Comparison of ENCODE assay signal across 8 cellular contexts in the genomic region with DNA sequence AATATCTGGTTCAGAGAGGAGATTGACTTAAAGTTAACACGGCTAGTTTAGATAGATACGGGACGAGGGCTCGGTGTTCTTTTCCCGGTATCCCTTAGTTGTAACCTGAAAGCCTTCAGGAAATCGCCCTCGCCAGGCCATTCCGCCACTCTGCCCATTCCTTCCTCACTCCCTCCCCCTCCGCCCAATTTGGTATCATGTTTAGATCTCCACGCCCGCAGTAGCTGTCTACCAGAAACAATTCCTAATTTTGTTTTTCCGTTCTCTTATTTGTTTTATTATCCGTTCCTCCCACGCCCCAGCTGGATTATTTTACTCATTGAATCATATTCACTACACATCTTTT. TPM values are rescaled to one million over a fixed set of nuclear protein-coding genes. Genes with fewer than 3 reads are reported as not detected.
DNase-seq lines count a peak whose midpoint lies in the region; ATAC-seq and TF ChIP-seq lines count a peak whose summit lies in the region.

No MANE protein-coding gene starts in this region.

- ATAC-seq in GM21786 (IDR thresholded peaks at IDR 0.05; ENCODE audit: unreplicated experiment), result peak; percentile 1
- no peak for ATAC-seq in activated naive CD8-positive, alpha-beta T cell treated with anti-CD3 and anti-CD28 coated beads, Interleukin-2, amount 50 U/mL, for 24 hours
- ATAC-seq in HG02970 (IDR thresholded peaks at IDR 0.05; ENCODE audit: low FRiP score, unreplicated experiment), result no peak

- WGBS in prostate gland, result under 1% methylated on average over 14 of the region's 14 CpGs

- no peak for TF ChIP-seq POLR2A in prostate gland (IDR thresholded peaks at IDR 0.05)

- no peaks in the 10 kb centered on the region for H3K27me3 Mint-ChIP-seq in activated naive CD8-positive, alpha-beta T cell treated with anti-CD3 and anti-CD28 coated beads, Interleukin-2, amount 50 U/mL, for 24 hours

- no peaks in the 10 kb centered on the region for H3K36me3 Mint-ChIP-seq in activated naive CD8-positive, alpha-beta T cell treated with anti-CD3 and anti-CD28 coated beads, Interleukin-2, amount 50 U/mL, for 24 hours (ENCODE audit: low read depth)

- H3K4me3 ChIP-seq in left ventricle myocardium inferior (peak overlapping the region; percentile 93), prostate gland (peak overlapping the region; percentile 82 to 91)

- H3K27me3 ChIP-seq in left ventricle myocardium inferior (ENCODE audit: low read depth) (no peaks in the 10 kb centered on the region), prostate gland (replicated peaks; ENCODE audit: insufficient read depth) (no peaks in the 10 kb centered on the region)

- peak overlapping the region; percentile 98 for H3K27ac Mint-ChIP-seq in activated naive CD8-positive, alpha-beta T cell treated with anti-CD3 and anti-CD28 coated beads, Interleukin-2, amount 50 U/mL, for 24 hours

- peak overlapping the region; percentile 97 for H3K27ac ChIP-seq in left ventricle myocardium inferior (replicated peaks)
- peak overlapping the region; percentile 95 to 96 for H3K27ac ChIP-seq in prostate gland

- H3K9me3 Mint-ChIP-seq in activated naive CD8-positive, alpha-beta T cell treated with anti-CD3 and anti-CD28 coated beads, Interleukin-2, amount 50 U/mL, for 24 hours, result no peaks in the 10 kb centered on the region

- peaks cover 6% of the 10 kb centered on the region for H3K36me3 ChIP-seq in left ventricle myocardium inferior
- H3K36me3 ChIP-seq in prostate gland, result no peaks in the 10 kb centered on the region

- H3K4me3 Mint-ChIP-seq in activated naive CD8-positive, alpha-beta T cell treated with anti-CD3 and anti-CD28 coated beads, Interleukin-2, amount 50 U/mL, for 24 hours, result peak overlapping the region; percentile 99

- intact Hi-C loops in left ventricle myocardium inferior (cut with micrococcal nuclease), result no loop called here
- intact Hi-C loops in prostate gland (cut with DNase I), result loop anchor here (2.0 kb wide), 1 partner anchor 38 kb away; a partner anchor contains a TSS

- no peak for TF ChIP-seq CTCF in left ventricle myocardium inferior (IDR thresholded peaks at IDR 0.05; ENCODE audit: borderline replicate concordance)
- TF ChIP-seq CTCF in prostate gland (IDR thresholded peaks at IDR 0.05), result peak in 1 of 4 experiments; percentile 7

- peaks cover 57% of the 10 kb centered on the region for H3K4me1 Mint-ChIP-seq in activated naive CD8-positive, alpha-beta T cell treated with anti-CD3 and anti-CD28 coated beads, Interleukin-2, amount 50 U/mL, for 24 hours

- peaks cover 42% of the 10 kb centered on the region for H3K4me1 ChIP-seq in left ventricle myocardium inferior
- H3K4me1 ChIP-seq in prostate gland (replicated peaks), result no peaks in the 10 kb centered on the region

- H3K9me3 ChIP-seq in left ventricle myocardium inferior (replicated peaks), result no peaks in the 10 kb centered on the region
- no peaks in the 10 kb centered on the region for H3K9me3 ChIP-seq in prostate gland

- DNase-seq in DMS 273 treated with DMSO at 0.1 percent for 48 hours (lab: John Stamatoyannopoulos, UW) (peak; percentile 72), NCI-H226 (peak; percentile 8), left ventricle myocardium inferior (peak; percentile 20), prostate gland (ENCODE audit: low spot score) (peak; percentile 59), globus pallidus (ENCODE audit: low spot score) (no peak)
- DNase-seq in activated naive CD8-positive, alpha-beta T cell treated with anti-CD3 and anti-CD28 coated beads, Interleukin-2, amount 50 U/mL, for 24 hours, result peak; percentile 22

RNA-seq across cellular contexts. Expression of a gene that starts 0.7 kb away (rescaled TPM):
- 8.1 TPM for total RNA-seq in left ventricle myocardium inferior
- 10 to 100 TPM in 1 of 2 donors, 1 to 10 TPM in 1; 8.2 to 17.2 TPM for total RNA-seq in prostate gland

RNA-seq across cellular contexts. Expression of a gene that starts 38.9 kb away (rescaled TPM):
- total RNA-seq in left ventricle myocardium inferior (15.8 TPM), prostate gland (10 to 100 TPM; 25.5 to 49.8 TPM)
